Comparison of ENCODE assay signal across 10 cellular contexts in genomic region chr2:205198130-205198505, GRCh38.
DNase-seq lines count a peak whose midpoint lies in the region; ATAC-seq and TF ChIP-seq lines count a peak whose summit lies in the region.
"Had no signal": no experiment of that assay in that cellular context is flagged by ENCODE, and none has a peak within 500 bp of the region (broad histone marks: within the 10 kb centered on the region; RNA-seq: fewer than 3 reads in every experiment).

No MANE protein-coding gene starts in this region.

- H3K4me2 ChIP-seq in GM23338, result peak overlapping the region; percentile 64

- H3K4me3 Mint-ChIP-seq in GM23338 (no peak overlapping the region; the same call in 2 of the 3 replicates), CD14-positive monocyte (no peak overlapping the region)

- peak overlapping the region; percentile 90 for H3K27ac ChIP-seq in GM23338 (ENCODE audit: low read depth)
- H3K27ac ChIP-seq: coronary artery had no signal

- H3K4me1 Mint-ChIP-seq in GM23338 (peaks cover 40% of the 10 kb centered on the region), CD14-positive monocyte (no peaks in the 10 kb centered on the region)

- H3F3A ChIP-seq in GM23338 (replicated peaks; ENCODE audit: low read depth), result no peaks in the 10 kb centered on the region

- H3K36me3 Mint-ChIP-seq in GM23338 (ENCODE audit: low read depth) (no peaks in the 10 kb centered on the region), CD14-positive monocyte (no peaks in the 10 kb centered on the region)

- H3K36me3 ChIP-seq in GM23338 (ENCODE audit: insufficient read depth), result no peaks in the 10 kb centered on the region

- H3K27me3 ChIP-seq in GM23338 (ENCODE audit: insufficient read depth), result no peaks in the 10 kb centered on the region

- ATAC-seq in GM23338 (peak; percentile 67), omental fat pad (ENCODE audit: low FRiP score) (peak; percentile 85), HG03469 (IDR thresholded peaks at IDR 0.05; ENCODE audit: unreplicated experiment) (no peak)

- H3K27me3 Mint-ChIP-seq in GM23338 (ENCODE audit: insufficient read depth, low read depth, poor library complexity), result no peaks in the 10 kb centered on the region
- H3K27me3 Mint-ChIP-seq in CD14-positive monocyte (ENCODE audit: low read depth in 3 of 3), result no peaks in the 10 kb centered on the region

- H3K79me2 ChIP-seq in GM23338 (replicated peaks; ENCODE audit: insufficient read depth), result no peaks in the 10 kb centered on the region

- DNase-seq in GM23338 (ENCODE audit: low spot score) (peak; percentile 53), RPMI8226 (peak; percentile 11), fibroblast of peridontal ligament (ENCODE audit: extremely low read depth) (peak; percentile 88), omental fat pad (ENCODE audit: low spot score) (no peak), superior temporal gyrus (ENCODE audit: extremely low spot score) (no peak), SHP77 treated with DMSO at 0.1 percent for 48 hours (lab: John Stamatoyannopoulos, UW) (no peak), CD14-positive monocyte (ENCODE audit: low spot score) (no peak)
- DNase-seq: NCI-H748 treated with DMSO at 0.1 percent for 48 hours had no signal

- peaks cover 54% of the 10 kb centered on the region for H3K4me1 ChIP-seq in GM23338 (ENCODE audit: insufficient read depth)

- H3K4me3 ChIP-seq in GM23338, result 0 out of 2 replicates have a peak overlapping the region, but pooled peaks have one; percentile 20
- H3K4me3 ChIP-seq: coronary artery had no signal

- H4K20me1 ChIP-seq in GM23338 (replicated peaks; ENCODE audit: insufficient read depth), result no peaks in the 10 kb centered on the region

- H3K9me3 Mint-ChIP-seq in GM23338, result no peaks in the 10 kb centered on the region
- H3K9me3 Mint-ChIP-seq in CD14-positive monocyte, result no peaks in the 10 kb centered on the region

- no peaks in the 10 kb centered on the region for H3K9me2 ChIP-seq in GM23338 (ENCODE audit: insufficient read depth)

- no peak overlapping the region for H2AFZ ChIP-seq in GM23338

- no peak for TF ChIP-seq CTCF in GM23338 (conservative IDR thresholded peaks at IDR 0.05; ENCODE audit: low read depth in 2 of 2)
- TF ChIP-seq CTCF in omental fat pad (IDR thresholded peaks at IDR 0.05), result no peak
- TF ChIP-seq CTCF in CD14-positive monocyte (IDR thresholded peaks at IDR 0.05), result no peak

- H3K27ac Mint-ChIP-seq in GM23338, result peak overlapping the region; percentile 98
- no peak overlapping the region for H3K27ac Mint-ChIP-seq in CD14-positive monocyte

- intact Hi-C loops in CD14-positive monocyte (cut with micrococcal nuclease), result no loop called here

TF ChIP-seq in GM23338, 12 proteins besides CTCF, POLR2A, EP300 and RAD21:
- TF ChIP-seq CREB1 (CRISPR knock-in tag; IDR thresholded peaks at IDR 0.05; ENCODE audit: low read depth) (no peak), NANOG (IDR thresholded peaks at IDR 0.05; ENCODE audit: borderline replicate concordance) (peak; percentile 71), ZNF462 (CRISPR knock-in tag; IDR thresholded peaks at IDR 0.05) (no peak), EZH2phosphoT487 (IDR thresholded peaks at IDR 0.05; ENCODE audit: unreplicated experiment) (no peak), ETS1 (IDR thresholded peaks at IDR 0.05) (no peak), JUNB (IDR thresholded peaks at IDR 0.05; ENCODE audit: unreplicated experiment) (no peak), EZH2 (IDR thresholded peaks at IDR 0.05; ENCODE audit: low read depth, unreplicated experiment) (no peak)

Comparison
In these comparisons a context has a peak if more than half of its experiments do, and no peak if none do; other contexts are left out.
1. DNase-seq: peak in GM23338 (single experiment), RPMI8226 (single experiment) and fibroblast of peridontal ligament (single experiment); none in omental fat pad (single experiment), superior temporal gyrus (single experiment), SHP77 treated with DMSO at 0.1 percent for 48 hours (single experiment) and CD14-positive monocyte (single experiment).